1 cellular context compared by ENCODE assay signal in genomic region chr7:155482511-155483183, GRCh38.
TF ChIP-seq lines count a peak whose summit lies in the region.

No MANE protein-coding gene starts in this region.

TF ChIP-seq in GM23338, 12 proteins besides CTCF, POLR2A, EP300 and RAD21:
- TF ChIP-seq REST (IDR thresholded peaks at IDR 0.05; ENCODE audit: unreplicated experiment) (no peak), CREB1 (CRISPR knock-in tag; IDR thresholded peaks at IDR 0.05; ENCODE audit: low read depth) (no peak), ZNF114 (CRISPR knock-in tag; IDR thresholded peaks at IDR 0.05) (no peak), JUNB (IDR thresholded peaks at IDR 0.05; ENCODE audit: unreplicated experiment) (no peak), EZH2phosphoT487 (IDR thresholded peaks at IDR 0.05; ENCODE audit: unreplicated experiment) (no peak), NANOG (IDR thresholded peaks at IDR 0.05; ENCODE audit: borderline replicate concordance) (no peak), ZNF331 (CRISPR knock-in tag; IDR thresholded peaks at IDR 0.05; ENCODE audit: low read depth) (no peak), POLR2AphosphoS5 (IDR thresholded peaks at IDR 0.05; ENCODE audit: low read depth) (no peak), STAT1 (IDR thresholded peaks at IDR 0.05; ENCODE audit: unreplicated experiment) (no peak)
- TF ChIP-seq, protein P1, sequence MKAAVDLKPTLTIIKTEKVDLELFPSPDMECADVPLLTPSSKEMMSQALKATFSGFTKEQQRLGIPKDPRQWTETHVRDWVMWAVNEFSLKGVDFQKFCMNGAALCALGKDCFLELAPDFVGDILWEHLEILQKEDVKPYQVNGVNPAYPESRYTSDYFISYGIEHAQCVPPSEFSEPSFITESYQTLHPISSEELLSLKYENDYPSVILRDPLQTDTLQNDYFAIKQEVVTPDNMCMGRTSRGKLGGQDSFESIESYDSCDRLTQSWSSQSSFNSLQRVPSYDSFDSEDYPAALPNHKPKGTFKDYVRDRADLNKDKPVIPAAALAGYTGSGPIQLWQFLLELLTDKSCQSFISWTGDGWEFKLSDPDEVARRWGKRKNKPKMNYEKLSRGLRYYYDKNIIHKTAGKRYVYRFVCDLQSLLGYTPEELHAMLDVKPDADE (IDR thresholded peaks at IDR 0.05): no peak
